In the genomic region with DNA sequence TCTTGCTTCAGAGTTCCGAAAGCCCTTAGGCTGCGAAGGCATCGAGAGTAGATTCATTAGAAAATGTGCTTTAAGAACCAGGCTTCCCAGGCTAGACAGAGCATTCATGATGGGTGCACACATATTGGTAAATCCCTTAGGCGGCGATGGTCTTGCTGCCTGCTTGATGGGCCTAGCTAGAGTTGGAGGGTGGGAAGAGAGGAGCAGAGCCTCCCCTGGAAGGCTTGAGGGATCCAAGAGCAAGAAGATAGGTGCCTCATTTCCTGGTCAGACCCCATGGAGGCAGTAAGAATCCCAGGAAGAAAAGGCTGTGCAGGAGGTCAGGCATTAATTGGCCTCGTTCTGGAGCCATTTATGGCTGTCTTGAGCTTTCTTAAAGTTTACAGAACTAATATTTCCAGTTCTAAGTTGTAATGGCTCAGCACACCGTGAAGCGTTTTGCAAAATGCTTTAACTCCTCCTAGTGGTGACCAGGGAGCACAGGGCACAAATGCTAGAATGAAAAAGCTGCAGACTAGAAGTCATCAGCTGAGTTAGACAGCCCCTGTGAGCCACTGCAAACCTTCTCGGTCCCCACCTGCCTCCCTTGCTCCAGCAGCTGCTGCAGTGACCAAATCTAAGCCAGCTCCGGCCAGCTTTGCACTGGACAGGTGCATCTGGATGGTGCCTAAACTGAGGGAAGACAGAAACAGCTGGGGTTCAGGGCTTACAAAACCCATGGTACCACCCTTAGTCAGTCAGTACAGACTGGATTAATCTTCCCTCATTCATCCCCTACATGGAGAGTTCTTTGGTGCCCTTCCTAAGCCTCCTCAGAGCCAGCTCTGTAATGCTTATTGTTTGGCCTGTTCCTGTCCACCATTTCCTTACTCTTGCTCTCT, we compare ENCODE assay signal across 1 cellular context.
TF ChIP-seq lines count a peak whose summit lies in the region.

No MANE protein-coding gene starts in this region.

TF ChIP-seq in liver, 16 proteins besides CTCF, POLR2A, EP300 and RAD21 (continued from another document):
- TF ChIP-seq, protein P1, sequence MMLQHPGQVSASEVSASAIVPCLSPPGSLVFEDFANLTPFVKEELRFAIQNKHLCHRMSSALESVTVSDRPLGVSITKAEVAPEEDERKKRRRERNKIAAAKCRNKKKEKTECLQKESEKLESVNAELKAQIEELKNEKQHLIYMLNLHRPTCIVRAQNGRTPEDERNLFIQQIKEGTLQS (IDR thresholded peaks at IDR 0.05) = no peak
- TF ChIP-seq FOXA2 (IDR thresholded peaks at IDR 0.05) = no peak
